In the genomic region with DNA sequence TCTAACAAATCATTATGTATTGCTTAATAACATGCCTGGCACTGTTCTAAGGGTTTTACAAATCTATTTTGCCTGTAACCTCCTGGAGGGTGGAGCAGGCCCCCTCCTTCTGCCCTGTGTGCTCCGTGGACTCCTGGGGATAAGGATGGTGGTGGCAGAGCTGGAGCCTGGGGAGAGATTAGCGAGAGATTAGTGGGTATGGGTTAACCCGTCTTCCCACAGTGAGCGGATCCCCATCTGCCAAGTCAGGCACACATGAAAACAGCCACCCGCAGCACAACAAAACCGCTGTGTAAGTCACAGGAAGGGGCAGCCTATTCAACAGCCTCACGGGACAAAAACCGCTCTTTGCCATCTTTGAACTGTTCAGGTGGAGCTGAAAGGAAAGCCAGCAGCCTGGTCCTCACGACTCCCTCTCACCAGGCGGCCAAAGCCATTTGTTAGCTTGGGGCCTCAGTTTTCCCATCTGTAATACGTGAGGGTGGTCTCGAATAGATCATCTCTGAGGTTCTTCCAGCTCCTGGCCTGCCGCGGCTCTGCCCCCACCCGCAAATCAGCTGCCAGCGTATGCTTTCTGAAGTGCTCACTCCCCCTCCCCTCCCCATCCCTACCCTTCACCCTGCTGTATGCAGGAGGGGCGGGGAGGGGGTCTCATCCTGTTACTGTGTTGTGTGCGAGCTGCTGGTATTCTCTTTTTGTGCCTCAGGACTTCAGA, we compare ENCODE assay signal across 22 cellular contexts. TPM values are rescaled to one million over a fixed set of nuclear protein-coding genes. Genes with fewer than 3 reads are reported as not detected.
DNase-seq lines count a peak whose midpoint lies in the region; ATAC-seq and TF ChIP-seq lines count a peak whose summit lies in the region.
"Had no signal": no experiment of that assay in that cellular context is flagged by ENCODE, and none has a peak within 500 bp of the region (broad histone marks: within the 10 kb centered on the region; RNA-seq: fewer than 3 reads in every experiment).

No MANE protein-coding gene starts in this region.

- ATAC-seq in DND-41 (ENCODE audit: insufficient read depth, low read depth), result peak; percentile 57
- no peak for ATAC-seq in HG02571 (IDR thresholded peaks at IDR 0.05; ENCODE audit: unreplicated experiment)
- ATAC-seq: gastrocnemius medialis; HepG2; pancreas; stimulated activated memory B cell treated with anti-CD40 and anti-IgM and Interleukin-4, amounts not matched to agents 10 μg/mL and 1 μg/mL and 100 μg/mL, for 72 hours had no signal

- POLR2A ChIA-PET in A673 (lab: Charles Lee; ENCODE audit: low non-redundant PET), result interaction anchor here (0.5 kb wide), 1 partner anchor 11 kb away, joined by 3 read pairs; no protein-coding TSS in a partner anchor

- peaks cover 43% of the 10 kb centered on the region for H3K36me3 Mint-ChIP-seq in brain

- no peak overlapping the region for H2AFZ ChIP-seq in DND-41 (ENCODE audit: low read depth, low read length)
- no peak overlapping the region for H2AFZ ChIP-seq in osteoblast (ENCODE audit: low read length)

- H3K4me1 Mint-ChIP-seq in brain, result peaks cover 35% of the 10 kb centered on the region

- H3K9me3 Mint-ChIP-seq in brain, result no peaks in the 10 kb centered on the region
- H3K9me3 Mint-ChIP-seq: activated CD4-positive, alpha-beta T cell treated with anti-CD3 and anti-CD28 coated beads, Interleukin-2, amount 10 ng/mL, durations not matched to agents 24 days and 14 days; activated T-helper 2 cell treated with anti-CD3 and anti-CD28 coated beads, Interferon-gamma antibody, Interleukin-2, Interleukin-4, amounts not matched to agents 10 μg/mL and 5 μg/mL and 100 μg/mL, durations not matched to agents 14 hours and 24 hours and 36 hours; CD14-positive monocyte; stimulated activated memory B cell treated with anti-CD40 and anti-IgM and Interleukin-4, amounts not matched to agents 10 μg/mL and 1 μg/mL and 100 μg/mL, for 72 hours had no signal

- no peak overlapping the region for H3K4me3 ChIP-seq in A673 (ENCODE audit: low read depth, low read length, poor library complexity, severe bottlenecking)
- no peak overlapping the region for H3K4me3 ChIP-seq in DND-41 (ENCODE audit: low read depth in 1 of 2, low read length in 2 of 2)
- no peak overlapping the region for H3K4me3 ChIP-seq in osteoblast (ENCODE audit: insufficient read depth, low read length)
- H3K4me3 ChIP-seq: cardiac muscle cell, gastrocnemius medialis, pancreas, sigmoid colon had no signal

- H3K9ac ChIP-seq in DND-41 (ENCODE audit: low read depth, low read length), result no peak overlapping the region

- H3K4me1 ChIP-seq in A673 (ENCODE audit: insufficient read depth, low read length, poor library complexity, severe bottlenecking), result peaks cover 16% of the 10 kb centered on the region
- no peaks in the 10 kb centered on the region for H3K4me1 ChIP-seq in DND-41 (ENCODE audit: insufficient read depth, low read length)
- no peaks in the 10 kb centered on the region for H3K4me1 ChIP-seq in osteoblast (ENCODE audit: insufficient read depth, low read length)
- H3K4me1 ChIP-seq: gastrocnemius medialis, pancreas, sigmoid colon had no signal

- H3K36me3 ChIP-seq in A673 (ENCODE audit: insufficient read depth, low read length, poor library complexity, severe bottlenecking), result peaks cover 19% of the 10 kb centered on the region
- H3K36me3 ChIP-seq in DND-41 (ENCODE audit: insufficient read depth, low read length), result peaks cover 31% of the 10 kb centered on the region
- peaks cover 79% of the 10 kb centered on the region for H3K36me3 ChIP-seq in osteoblast (ENCODE audit: insufficient read depth, low read length)
- H3K36me3 ChIP-seq: cardiac muscle cell had no signal

- no peak for TF ChIP-seq CTCF in A673 (conservative IDR thresholded peaks at IDR 0.05; ENCODE audit: low read depth, low read length)
- no peak for TF ChIP-seq CTCF in DND-41 (IDR thresholded peaks at IDR 0.05; ENCODE audit: borderline replicate concordance, extremely low read depth, low read length, poor library complexity, severe bottlenecking)
- no peak for TF ChIP-seq CTCF in brain (conservative IDR thresholded peaks at IDR 0.05)
- TF ChIP-seq CTCF in osteoblast (IDR thresholded peaks at IDR 0.05; ENCODE audit: extremely low read depth, low read depth, low read length), result no peak

- H3K4me2 ChIP-seq in DND-41 (ENCODE audit: insufficient read depth, low read length) (no peak overlapping the region), osteoblast (ENCODE audit: insufficient read depth, low read length) (no peak overlapping the region)

- H3K27me3 ChIP-seq in A673 (replicated peaks; ENCODE audit: insufficient read depth, low read depth, low read length, poor library complexity) (no peaks in the 10 kb centered on the region), DND-41 (ENCODE audit: insufficient read depth, low read length, poor library complexity) (no peaks in the 10 kb centered on the region), osteoblast (ENCODE audit: insufficient read depth, low read length) (no peaks in the 10 kb centered on the region)
- H3K27me3 ChIP-seq: cardiac muscle cell, gastrocnemius medialis, pancreas, sigmoid colon had no signal

- H3K27ac Mint-ChIP-seq in brain, result peak overlapping the region; percentile 45 to 87 (median 64)
- H3K27ac Mint-ChIP-seq: activated CD4-positive, alpha-beta T cell treated with anti-CD3 and anti-CD28 coated beads, Interleukin-2, amount 10 ng/mL, durations not matched to agents 24 days and 14 days; activated T-helper 2 cell treated with anti-CD3 and anti-CD28 coated beads, Interferon-gamma antibody, Interleukin-2, Interleukin-4, amounts not matched to agents 10 μg/mL and 5 μg/mL and 100 μg/mL, durations not matched to agents 14 hours and 24 hours and 36 hours; stimulated activated memory B cell treated with anti-CD40 and anti-IgM and Interleukin-4, amounts not matched to agents 10 μg/mL and 1 μg/mL and 100 μg/mL, for 72 hours had no signal

- no TSS peak for BruUV-seq in A673 (replicated peaks; lab: Mats Ljungman, UMichigan)

- CTCF ChIA-PET in A673 (lab: Charles Lee), result interaction anchor here (0.6 to 0.7 kb wide), 2 partner anchors 33 to 83 kb away, joined by 3 to 8 read pairs; a partner anchor contains a TSS

- peak overlapping the region in 2 of 5 experiments; percentile 38 to 48 for H3K4me3 Mint-ChIP-seq in brain
- H3K4me3 Mint-ChIP-seq: activated CD4-positive, alpha-beta T cell treated with anti-CD3 and anti-CD28 coated beads, Interleukin-2, amount 10 ng/mL, durations not matched to agents 24 days and 14 days; CD14-positive monocyte; stimulated activated memory B cell treated with anti-CD40 and anti-IgM and Interleukin-4, amounts not matched to agents 10 μg/mL and 1 μg/mL and 100 μg/mL, for 72 hours had no signal

- peaks cover 9% of the 10 kb centered on the region for H3K27me3 Mint-ChIP-seq in brain
- H3K27me3 Mint-ChIP-seq: activated CD4-positive, alpha-beta T cell treated with anti-CD3 and anti-CD28 coated beads, Interleukin-2, amount 10 ng/mL, durations not matched to agents 24 days and 14 days; stimulated activated memory B cell treated with anti-CD40 and anti-IgM and Interleukin-4, amounts not matched to agents 10 μg/mL and 1 μg/mL and 100 μg/mL, for 72 hours had no signal

- no peaks in the 10 kb centered on the region for H3K9me3 ChIP-seq in A673 (ENCODE audit: low read depth, low read length, poor library complexity, severe bottlenecking)
- H3K9me3 ChIP-seq in DND-41 (ENCODE audit: insufficient read depth, low read length, severe bottlenecking), result no peaks in the 10 kb centered on the region
- H3K9me3 ChIP-seq in osteoblast (ENCODE audit: low read depth, low read length), result no peaks in the 10 kb centered on the region
- H3K9me3 ChIP-seq: gastrocnemius medialis, pancreas, sigmoid colon had no signal

- H3K79me2 ChIP-seq in DND-41 (ENCODE audit: insufficient read depth, low read length) (no peaks in the 10 kb centered on the region), osteoblast (ENCODE audit: insufficient read depth, low read length) (no peaks in the 10 kb centered on the region)

- H3K27ac ChIP-seq in A673 (ENCODE audit: low read depth, low read length, poor library complexity, severe bottlenecking) (peak overlapping the region; percentile 48), DND-41 (ENCODE audit: low read length) (no peak overlapping the region), osteoblast (ENCODE audit: low read depth, low read length) (no peak overlapping the region)
- H3K27ac ChIP-seq: cardiac muscle cell, gastrocnemius medialis, pancreas, sigmoid colon had no signal

- peak; percentile 80 for DNase-seq in A673 (ENCODE audit: low spot score)
- peak; percentile 24 for DNase-seq in DND-41
- DNase-seq in NCI-H2227 treated with DMSO at 0.1 percent for 48 hours (lab: John Stamatoyannopoulos, UW), result peak; percentile 11
- no peak for DNase-seq in SKM-1 (lab: John Stamatoyannopoulos, UW; ENCODE audit: unreplicated experiment)
- DNase-seq in osteoblast (ENCODE audit: insufficient read length, low spot score, missing footprints), result no peak
- DNase-seq in cardiac septum (ENCODE audit: low spot score), result no peak
- DNase-seq: ACHN; activated CD4-positive, alpha-beta T cell treated with anti-CD3 and anti-CD28 coated beads, Interleukin-2, amount 10 ng/mL, durations not matched to agents 24 days and 14 days; gastrocnemius medialis; GF-D8; kidney glomerular epithelial cell; SHP77 treated with DMSO at 0.1 percent for 48 hours; sigmoid colon; T-helper 1 cell had no signal

- intact Hi-C loops in A673 (cut with micrococcal nuclease; ENCODE audit: unreplicated experiment), result no loop called here
- intact Hi-C loops in cardiac septum (cut with DNase I), result no loop called here

- H4K20me1 ChIP-seq in DND-41 (ENCODE audit: insufficient read depth, low read length), result no peaks in the 10 kb centered on the region; the same call in 1 of the 2 replicates
- H4K20me1 ChIP-seq in osteoblast (ENCODE audit: insufficient read depth, low read length), result peaks cover 7% of the 10 kb centered on the region

RNA-seq across cellular contexts. Expression of a gene that starts 43.6 kb away (rescaled TPM):
- 28.6 and 33.4 TPM in 2 replicates for total RNA-seq in A673 (2021)
- polyA plus RNA-seq in brain (ENCODE audit: insufficient read depth, low read depth, low replicate concordance), result 12.3 TPM
- 54.3 and 54.5 TPM in 2 replicates for total RNA-seq in osteoblast
- 8.8 TPM for total RNA-seq in cardiac septum

Comparison
In these comparisons a context has a peak if more than half of its experiments do, and no peak if none do; other contexts are left out.
1. DNase-seq: peak in A673 (single experiment), DND-41 (single experiment) and NCI-H2227 treated with DMSO at 0.1 percent for 48 hours (single experiment); none in SKM-1 (single experiment), osteoblast (single experiment) and cardiac septum (single experiment).